In genomic region chr1:19450811-19451564, GRCh38 we compare ENCODE assay signal across 8 cellular contexts. TPM values are rescaled to one million over a fixed set of nuclear protein-coding genes. Genes with fewer than 3 reads are reported as not detected.
DNase-seq lines count a peak whose midpoint lies in the region; ATAC-seq, FAIRE-seq and TF ChIP-seq lines count a peak whose summit lies in the region.

No MANE protein-coding gene starts in this region.

- no peak for FAIRE-seq in pancreas (lab: Jason Lieb, UNC)

- no TSS peak for BruUV-seq in Panc1 (replicated peaks; lab: Mats Ljungman, UMichigan)

- no peaks in the 10 kb centered on the region for H3K27me3 Mint-ChIP-seq in CD4-positive, alpha-beta memory T cell
- H3K27me3 Mint-ChIP-seq in stimulated activated naive B cell treated with anti-CD40 and anti-IgM and Interleukin-4, amounts not matched to agents 10 μg/mL and 1 μg/mL and 100 μg/mL, for 72 hours = no peaks in the 10 kb centered on the region

- no peak overlapping the region for H3K4me3 ChIP-seq in CD4-positive, alpha-beta memory T cell (ENCODE audit: low read length in 2 of 2)
- H3K4me3 ChIP-seq in Panc1 (ENCODE audit: low read depth in 2 of 2, low read length in 2 of 2) = peak overlapping the region in 1 of 2 experiments; percentile 26; a peak in 1 of 4 replicates
- H3K4me3 ChIP-seq in esophagus (ENCODE audit: low read depth in 1 of 2, low read length in 2 of 2) = no peak overlapping the region
- no peak overlapping the region for H3K4me3 ChIP-seq in pancreas

- POLR2A ChIA-PET in CD4-positive, alpha-beta memory T cell (lab: Charles Lee; ENCODE audit: partially characterized antibody) = interaction anchor here (0.8 to 1.7 kb wide), 4 partner anchors 23 to 35 kb away, joined by 3 to 5 read pairs (median 4); partner anchors contain the start of gene CAPZB
- POLR2A ChIA-PET in Panc1 (lab: Charles Lee) = interaction anchor here (0.5 to 0.6 kb wide), 3 partner anchors 34 to 35 kb away, joined by 3 to 6 read pairs (median 3); partner anchors contain the start of gene CAPZB

- H3K9me3 ChIP-seq in CD4-positive, alpha-beta memory T cell (ENCODE audit: control insufficient read depth in 1 of 2, low read length in 2 of 2) = no peaks in the 10 kb centered on the region
- H3K9me3 ChIP-seq in Panc1 (ENCODE audit: control insufficient read depth, insufficient read depth, low read depth, low read length) (no peaks in the 10 kb centered on the region), esophagus (ENCODE audit: control insufficient read depth in 2 of 2, insufficient read depth in 1 of 2, low read depth in 1 of 2, low read length in 1 of 2) (no peaks in the 10 kb centered on the region), pancreas (no peaks in the 10 kb centered on the region)

- H3K4me1 ChIP-seq in CD4-positive, alpha-beta memory T cell (ENCODE audit: insufficient read depth, low read length) = peaks cover 92% of the 10 kb centered on the region
- peaks cover 98% of the 10 kb centered on the region for H3K4me1 ChIP-seq in Panc1 (ENCODE audit: control insufficient read depth, insufficient read depth, low read length)
- H3K4me1 ChIP-seq in esophagus (ENCODE audit: control insufficient read depth in 2 of 2, insufficient read depth in 2 of 2, low read length in 1 of 2) = peaks cover 14 to 36% of the 10 kb centered on the region in 2 donors
- peaks cover 13 to 30% (median 18%) of the 10 kb centered on the region in 3 donors for H3K4me1 ChIP-seq in pancreas

- peak; percentile 77 for ATAC-seq in Panc1
- peak; percentile 74 to 83 (median 82) for ATAC-seq in pancreas
- no peak for ATAC-seq in GM18520 (IDR thresholded peaks at IDR 0.05; ENCODE audit: unreplicated experiment)
- ATAC-seq in GM18517 (IDR thresholded peaks at IDR 0.05; ENCODE audit: unreplicated experiment) = no peak
- ATAC-seq in stimulated activated naive B cell treated with anti-CD40 and anti-IgM and Interleukin-4, amounts not matched to agents 10 μg/mL and 1 μg/mL and 100 μg/mL, for 72 hours (replicated peaks) = no peak

- peaks cover 8% of the 10 kb centered on the region for H3K36me3 ChIP-seq in CD4-positive, alpha-beta memory T cell (ENCODE audit: insufficient read depth, low read length)
- H3K36me3 ChIP-seq in Panc1 (ENCODE audit: control insufficient read depth, insufficient read depth, low read length) = no peaks in the 10 kb centered on the region
- peaks cover 0 to 7% of the 10 kb centered on the region in 2 donors for H3K36me3 ChIP-seq in esophagus (ENCODE audit: control insufficient read depth in 2 of 2, insufficient read depth in 2 of 2, low read length in 1 of 2)
- no peaks in the 10 kb centered on the region for H3K36me3 ChIP-seq in pancreas

- intact Hi-C loops in CD4-positive, alpha-beta memory T cell (cut with micrococcal nuclease) = no loop called here
- intact Hi-C loops in Panc1 (cut with micrococcal nuclease; ENCODE audit: unreplicated experiment) (no loop called here), pancreas (cut with DNase I) (no loop called here)

- peak overlapping the region in 5 of 8 donors; percentile 32 to 70 (median 45) for H3K4me3 Mint-ChIP-seq in CD4-positive, alpha-beta memory T cell
- no peak overlapping the region for H3K4me3 Mint-ChIP-seq in stimulated activated naive B cell treated with anti-CD40 and anti-IgM and Interleukin-4, amounts not matched to agents 10 μg/mL and 1 μg/mL and 100 μg/mL, for 72 hours

- CTCF ChIA-PET in CD4-positive, alpha-beta memory T cell (lab: Charles Lee; ENCODE audit: partially characterized antibody) = no interaction called here
- CTCF ChIA-PET in Panc1 (lab: Charles Lee) = interaction anchor here (0.6 kb wide), 1 partner anchor 9 kb away, joined by 12 read pairs; no protein-coding TSS in a partner anchor

- H3K4me1 Mint-ChIP-seq in CD4-positive, alpha-beta memory T cell = peaks cover 66 to 97% (median 82%) of the 10 kb centered on the region in 4 donors
- H3K4me1 Mint-ChIP-seq in stimulated activated naive B cell treated with anti-CD40 and anti-IgM and Interleukin-4, amounts not matched to agents 10 μg/mL and 1 μg/mL and 100 μg/mL, for 72 hours = peaks cover 72 to 96% of the 10 kb centered on the region in 2 donors

- peak overlapping the region; percentile 64 to 90 (median 77) for H3K27ac Mint-ChIP-seq in CD4-positive, alpha-beta memory T cell
- no peak overlapping the region for H3K27ac Mint-ChIP-seq in stimulated activated naive B cell treated with anti-CD40 and anti-IgM and Interleukin-4, amounts not matched to agents 10 μg/mL and 1 μg/mL and 100 μg/mL, for 72 hours

- no peaks in the 10 kb centered on the region for H3K9me3 Mint-ChIP-seq in CD4-positive, alpha-beta memory T cell
- no peaks in the 10 kb centered on the region for H3K9me3 Mint-ChIP-seq in stimulated activated naive B cell treated with anti-CD40 and anti-IgM and Interleukin-4, amounts not matched to agents 10 μg/mL and 1 μg/mL and 100 μg/mL, for 72 hours

- peaks cover 25 to 31% of the 10 kb centered on the region in 2 donors for H3K36me3 Mint-ChIP-seq in CD4-positive, alpha-beta memory T cell
- peaks cover 30 to 39% of the 10 kb centered on the region in 2 donors for H3K36me3 Mint-ChIP-seq in stimulated activated naive B cell treated with anti-CD40 and anti-IgM and Interleukin-4, amounts not matched to agents 10 μg/mL and 1 μg/mL and 100 μg/mL, for 72 hours

- H3K27ac ChIP-seq in CD4-positive, alpha-beta memory T cell (ENCODE audit: low read depth, low read length) = no peak overlapping the region
- H3K27ac ChIP-seq in Panc1 (ENCODE audit: low read length) (peak overlapping the region; percentile 99), esophagus (ENCODE audit: low read depth in 2 of 2, low read length in 1 of 2) (peak overlapping the region; percentile 82 to 87), pancreas (peak overlapping the region in 2 of 4 donors; percentile 40 to 64)

- no peak for TF ChIP-seq CTCF in Panc1 (IDR thresholded peaks at IDR 0.05)
- no peak for TF ChIP-seq CTCF in pancreas (IDR thresholded peaks at IDR 0.05)

- no peak for DNase-seq in CD4-positive, alpha-beta memory T cell
- DNase-seq in Panc1 (ENCODE audit: low read depth, low spot score) (no peak), pancreas (peak in 1 of 6 donors; percentile 42), GM19238 (ENCODE audit: insufficient read length, low spot score) (no peak)
- no peak for DNase-seq in stimulated activated naive B cell treated with anti-CD40 and anti-IgM and Interleukin-4, amounts not matched to agents 10 μg/mL and 1 μg/mL and 100 μg/mL, for 72 hours

- in situ Hi-C loops in Panc1 (cut with HindIII; ENCODE audit: low pct_unique_long_range_greater_than_20kb, low sequenced_read_pairs) = no loop called here

- H3K27me3 ChIP-seq in CD4-positive, alpha-beta memory T cell (ENCODE audit: insufficient read depth, low read length) = no peaks in the 10 kb centered on the region
- H3K27me3 ChIP-seq in Panc1 (ENCODE audit: control insufficient read depth, insufficient read depth, low read length) (no peaks in the 10 kb centered on the region), esophagus (ENCODE audit: control insufficient read depth in 1 of 2, insufficient read depth in 2 of 2, low read length in 2 of 2) (no peaks in the 10 kb centered on the region), pancreas (no peaks in the 10 kb centered on the region)

- WGBS in esophagus, 2 donors = 30 to 48% methylated on average over 8 of the region's 8 CpGs
- 59 to 74% methylated on average over 8 of the region's 8 CpGs for WGBS in pancreas, 2 donors

RNA-seq across cellular contexts. Expression of gene CAPZB, which starts 34.4 kb away (rescaled TPM):
- total RNA-seq in CD4-positive, alpha-beta memory T cell = 100 to 1,000 TPM; 244 to 255 TPM
- polyA plus RNA-seq in CD4-positive, alpha-beta memory T cell = 100 to 1,000 TPM; 436 to 602 TPM
- 491 TPM for total RNA-seq in Panc1 (2021; ENCODE audit: unreplicated experiment)
- 494 TPM for polyA plus RNA-seq in Panc1 (2012; ENCODE audit: insufficient read length)
- polyA plus RNA-seq in esophagus = 100 to 1,000 TPM; 221 to 272 TPM
- total RNA-seq in pancreas = 100 to 1,000 TPM in 2 of 6 donors, 10 to 100 TPM in 4; 43.2 to 124 (median 69.3) TPM
- 100 to 1,000 TPM in 1 of 2 donors, 10 to 100 TPM in 1; 71.8 to 116 TPM for polyA plus RNA-seq in pancreas

Comparison
In these comparisons a context has a peak if more than half of its experiments do, and no peak if none do; other contexts are left out.
1. H3K4me3 Mint-ChIP-seq: peak in CD4-positive, alpha-beta memory T cell (5 of 8); none in stimulated activated naive B cell treated with anti-CD40 and anti-IgM and Interleukin-4, amounts not matched to agents 10 μg/mL and 1 μg/mL and 100 μg/mL, for 72 hours (0 of 2).
2. ATAC-seq: peak in Panc1 (single experiment) and pancreas (4 of 4); none in GM18520 (single experiment), GM18517 (single experiment) and stimulated activated naive B cell treated with anti-CD40 and anti-IgM and Interleukin-4, amounts not matched to agents 10 μg/mL and 1 μg/mL and 100 μg/mL, for 72 hours (0 of 2).